In genomic region chr21:41691205-41692203, GRCh38 we compare ENCODE assay signal across 22 cellular contexts.
"Had no signal": no experiment of that assay in that cellular context is flagged by ENCODE, and none has a peak within 500 bp of the region (broad histone marks: within the 10 kb centered on the region; RNA-seq: fewer than 3 reads in every experiment).

No MANE protein-coding gene starts in this region.

- H3K36me3 Mint-ChIP-seq: activated naive CD4-positive, alpha-beta T cell treated with anti-CD3 and anti-CD28 coated beads, Interleukin-2, amount 50 U/mL, for 24 hours; immature natural killer cell; natural killer cell had no signal

- H3K4me1 Mint-ChIP-seq: activated naive CD4-positive, alpha-beta T cell treated with anti-CD3 and anti-CD28 coated beads, Interleukin-2, amount 50 U/mL, for 24 hours; immature natural killer cell; natural killer cell had no signal

- H3K4me3 ChIP-seq: adrenal gland, esophagus muscularis mucosa, gastroesophageal sphincter, heart left ventricle, transverse colon, uterus had no signal

- H3K4me1 ChIP-seq: adrenal gland, esophagus muscularis mucosa, gastroesophageal sphincter, heart left ventricle, transverse colon, uterus had no signal

- H3K27ac Mint-ChIP-seq: activated naive CD4-positive, alpha-beta T cell treated with anti-CD3 and anti-CD28 coated beads, Interleukin-2, amount 50 U/mL, for 24 hours; immature natural killer cell; natural killer cell had no signal

- H3K9me3 Mint-ChIP-seq: activated naive CD4-positive, alpha-beta T cell treated with anti-CD3 and anti-CD28 coated beads, Interleukin-2, amount 50 U/mL, for 24 hours; activated T-cell treated with anti-CD3 and anti-CD28 coated beads, Interleukin-2, amount 50 U/mL, for 4 hours had no signal

- H3K36me3 ChIP-seq: adrenal gland, esophagus muscularis mucosa, gastroesophageal sphincter, heart left ventricle, transverse colon, uterus had no signal

- H3K27me3 ChIP-seq: adrenal gland, uterus had no signal

- H3K9me3 ChIP-seq: adrenal gland, esophagus muscularis mucosa, gastroesophageal sphincter, transverse colon, uterus had no signal

- DNase-seq: activated CD4-positive, alpha-beta T cell treated with anti-CD3 and anti-CD28 coated beads, Interleukin-2, amount 50 U/mL, for 1 hour; activated CD8-positive, alpha-beta memory T cell treated with anti-CD3 and anti-CD28 coated beads, Interleukin-2, amount 50 U/mL, for 4 hours; activated effector memory CD4-positive, alpha-beta T cell treated with Interleukin-2 at 50 U/mL for 16 hours; activated T-cell treated with anti-CD3 and anti-CD28 coated beads, Interleukin-2, amount 50 U/mL, for 4 hours; adrenal gland; effector CD4-positive, alpha-beta T cell; heart left ventricle; immature natural killer cell; left cardiac atrium; natural killer cell; retina; stimulated activated CD4-positive, alpha-beta T cell treated with anti-CD3 and anti-CD28 coated beads, Interleukin-12 subunit alpha, Interleukin-12 subunit beta, amount 100 ng/mL, for 4 hours; stimulated activated CD4-positive, alpha-beta T cell treated with anti-CD3 and anti-CD28 coated beads, Interleukin-1b, Interleukin-23, amount 100 ng/mL, for 48 hours; stimulated activated naive CD8-positive, alpha-beta T cell treated with anti-CD3 and anti-CD28 coated beads, Interleukin-15, Interleukin-2, amounts not matched to agents 100 U/mL and 50 U/mL, for 24 hours; substantia nigra; T-helper 1 cell; T1000; transverse colon; uterus had no signal

- H3K4me3 Mint-ChIP-seq: activated naive CD4-positive, alpha-beta T cell treated with anti-CD3 and anti-CD28 coated beads, Interleukin-2, amount 50 U/mL, for 24 hours; activated T-cell treated with anti-CD3 and anti-CD28 coated beads, Interleukin-2, amount 50 U/mL, for 4 hours; immature natural killer cell; natural killer cell had no signal

- H3K27ac ChIP-seq: adrenal gland, esophagus muscularis mucosa, gastroesophageal sphincter, heart left ventricle, transverse colon, uterus had no signal
